19 cellular contexts compared by ENCODE assay signal in the genomic region with DNA sequence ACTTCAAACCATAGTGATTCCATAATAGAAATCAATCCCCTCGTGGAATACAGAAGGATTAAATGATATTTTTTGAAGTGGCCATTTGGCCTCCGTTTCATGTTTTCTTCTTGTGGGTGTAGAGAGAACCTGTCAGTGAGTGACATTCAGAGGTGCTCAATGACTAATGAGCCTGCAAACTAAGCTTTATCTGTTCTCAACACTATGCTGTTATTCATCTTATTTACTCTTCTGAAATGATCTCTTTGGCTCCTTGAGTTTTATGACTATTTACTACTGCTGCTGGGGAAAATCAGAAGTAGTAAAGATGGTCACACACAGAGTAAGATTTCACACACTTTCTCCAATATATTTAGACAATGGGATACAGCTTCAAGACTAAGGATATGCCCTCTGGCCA. TPM values are rescaled to one million over a fixed set of nuclear protein-coding genes. Genes with fewer than 3 reads are reported as not detected.
DNase-seq lines count a peak whose midpoint lies in the region; ATAC-seq, FAIRE-seq and TF ChIP-seq lines count a peak whose summit lies in the region.
"Had no signal": no experiment of that assay in that cellular context is flagged by ENCODE, and none has a peak within 500 bp of the region (broad histone marks: within the 10 kb centered on the region; RNA-seq: fewer than 3 reads in every experiment).

No MANE protein-coding gene starts in this region.

- intact Hi-C loops in ascending aorta (cut with DNase I): no loop called here
- intact Hi-C loops in left lung (cut with DNase I): no loop called here

- FAIRE-seq in GM12891 (lab: Jason Lieb, UNC): peak; percentile 84
- FAIRE-seq: colon had no signal

- no peaks in the 10 kb centered on the region for H3K9me3 ChIP-seq in CD8-positive, alpha-beta memory T cell (ENCODE audit: low read length)
- H3K9me3 ChIP-seq in T-helper 17 cell (ENCODE audit: control insufficient read depth, low read length, poor library complexity, severe bottlenecking) (peaks cover 3% of the 10 kb centered on the region), ascending aorta (peaks cover 3 to 17% of the 10 kb centered on the region in 2 donors), left lung (peaks cover 0 to 31% of the 10 kb centered on the region in 2 donors)

- H3K27me3 Mint-ChIP-seq in CD8-positive, alpha-beta memory T cell: peaks cover 0 to 1% of the 10 kb centered on the region in 2 donors
- H3K27me3 Mint-ChIP-seq in T-helper 17 cell (no peaks in the 10 kb centered on the region), memory B cell (no peaks in the 10 kb centered on the region)
- H3K27me3 Mint-ChIP-seq: naive thymus-derived CD8-positive, alpha-beta T cell had no signal

- H3K4me3 Mint-ChIP-seq in CD8-positive, alpha-beta memory T cell: no peak overlapping the region
- H3K4me3 Mint-ChIP-seq in T-helper 17 cell (no peak overlapping the region), memory B cell (peak overlapping the region; percentile 19)
- H3K4me3 Mint-ChIP-seq: GM23338 had no signal

- POLR2A ChIA-PET in CD8-positive, alpha-beta memory T cell (lab: Charles Lee): no interaction called here

- TF ChIP-seq CTCF in ascending aorta (IDR thresholded peaks at IDR 0.05) (no peak), left lung (IDR thresholded peaks at IDR 0.05) (no peak)

- no peaks in the 10 kb centered on the region for H3K36me3 ChIP-seq in CD8-positive, alpha-beta memory T cell (ENCODE audit: insufficient read depth, low read length)
- H3K36me3 ChIP-seq in ascending aorta (no peaks in the 10 kb centered on the region), left lung (no peaks in the 10 kb centered on the region)
- H3K36me3 ChIP-seq: gastrocnemius medialis, lower lobe of right lung, tibial artery, WERI-Rb-1 had no signal

- ATAC-seq in T-helper 17 cell (no peak), memory B cell (ENCODE audit: low read depth) (no peak), left lung (no peak)
- ATAC-seq: gastrocnemius medialis; GM23338; lower lobe of right lung; naive thymus-derived CD8-positive, alpha-beta T cell had no signal

- H3K36me3 Mint-ChIP-seq in CD8-positive, alpha-beta memory T cell: peaks cover 11 to 31% (median 15%) of the 10 kb centered on the region in 3 donors
- H3K36me3 Mint-ChIP-seq in T-helper 17 cell (ENCODE audit: low read depth) (peaks cover 9% of the 10 kb centered on the region), memory B cell (peaks cover 32% of the 10 kb centered on the region)

- CTCF ChIA-PET in CD8-positive, alpha-beta memory T cell (lab: Charles Lee): no interaction called here

- H3K4me1 Mint-ChIP-seq in CD8-positive, alpha-beta memory T cell: peaks cover 76 to 97% (median 82%) of the 10 kb centered on the region in 3 donors
- H3K4me1 Mint-ChIP-seq in T-helper 17 cell: peaks cover 39% of the 10 kb centered on the region
- peaks cover 54% of the 10 kb centered on the region for H3K4me1 Mint-ChIP-seq in memory B cell

- H3K4me1 ChIP-seq in CD8-positive, alpha-beta memory T cell (ENCODE audit: insufficient read depth, low read length): peaks cover 40% of the 10 kb centered on the region
- H3K4me1 ChIP-seq in ascending aorta (no peaks in the 10 kb centered on the region), left lung (no peaks in the 10 kb centered on the region)
- H3K4me1 ChIP-seq: lower lobe of right lung had no signal

- H3K4me3 ChIP-seq in CD8-positive, alpha-beta memory T cell (ENCODE audit: low read length): no peak overlapping the region
- H3K4me3 ChIP-seq in ascending aorta (no peak overlapping the region), left lung (no peak overlapping the region)
- H3K4me3 ChIP-seq: BLaER1 treated with 17β-estradiol and CSF1 and Interleukin-3, amounts not matched to agents 10 nM and 100 nM; gastrocnemius medialis; GM23338; lower lobe of right lung; tibial artery had no signal

- peaks cover 8 to 28% (median 25%) of the 10 kb centered on the region in 5 donors for H3K9me3 Mint-ChIP-seq in CD8-positive, alpha-beta memory T cell
- H3K9me3 Mint-ChIP-seq in memory B cell: peaks cover 12% of the 10 kb centered on the region

- no peak overlapping the region for H3K27ac ChIP-seq in CD8-positive, alpha-beta memory T cell (ENCODE audit: low read depth, low read length)
- H3K27ac ChIP-seq in ascending aorta (no peak overlapping the region), left lung (no peak overlapping the region)
- H3K27ac ChIP-seq: BLaER1 treated with 17β-estradiol and CSF1 and Interleukin-3, amounts not matched to agents 10 nM and 100 nM; gastrocnemius medialis; lower lobe of right lung; RWPE1; tibial artery; WERI-Rb-1 had no signal

- no peak for TF ChIP-seq POLR2A in GM12891 (IDR thresholded peaks at IDR 0.05; ENCODE audit: low read depth, low read length)

- no peaks in the 10 kb centered on the region for H3K27me3 ChIP-seq in CD8-positive, alpha-beta memory T cell (ENCODE audit: insufficient read depth, low read length, poor library complexity, severe bottlenecking)
- H3K27me3 ChIP-seq in ascending aorta (no peaks in the 10 kb centered on the region), left lung (no peaks in the 10 kb centered on the region)
- H3K27me3 ChIP-seq: BLaER1 treated with 17β-estradiol and CSF1 and Interleukin-3, amounts not matched to agents 10 nM and 100 nM; gastrocnemius medialis; tibial artery had no signal

- no peak for DNase-seq in CD8-positive, alpha-beta memory T cell
- no peak for DNase-seq in GM12891 (ENCODE audit: insufficient read length, low spot score)
- no peak for DNase-seq in T-helper 17 cell
- DNase-seq in memory B cell (ENCODE audit: low spot score in 2 of 2): no peak
- DNase-seq in ascending aorta (ENCODE audit: low spot score in 2 of 2): no peak
- DNase-seq in left lung: no peak
- DNase-seq in medulla oblongata (ENCODE audit: extremely low spot score): no peak
- DNase-seq: gastrocnemius medialis; lower lobe of right lung; naive thymus-derived CD8-positive, alpha-beta T cell; NCI-H1930; posterior cingulate gyrus; stimulated activated CD4-positive, alpha-beta T cell treated with anti-CD3 and anti-CD28 coated beads, Interleukin-4, amount 100 ng/mL, for 4 hours; tibial artery; WERI-Rb-1 had no signal

- peak overlapping the region in 5 of 8 donors; percentile 17 to 62 (median 52) for H3K27ac Mint-ChIP-seq in CD8-positive, alpha-beta memory T cell
- H3K27ac Mint-ChIP-seq in T-helper 17 cell (peak overlapping the region; percentile 32), memory B cell (peak overlapping the region; percentile 80)

TF ChIP-seq in GM12891, 5 proteins besides CTCF, POLR2A, EP300 and RAD21:
- no peak for TF ChIP-seq POLR2AphosphoS5 (IDR thresholded peaks at IDR 0.05; ENCODE audit: low read depth, low read length)

RNA-seq across cellular contexts. Expression of gene ATP2B1, which starts 30.4 kb away (rescaled TPM):
- total RNA-seq in CD8-positive, alpha-beta memory T cell: 10 to 100 TPM; 32.7 to 32.8 TPM
- 45.3 TPM for polyA plus RNA-seq in CD8-positive, alpha-beta memory T cell
- polyA plus RNA-seq in GM12891 (2012; ENCODE audit: low read depth, missing spikeins): 9.4 TPM
- total RNA-seq in T-helper 17 cell: 100 to 1,000 TPM; 123 to 158 TPM
- total RNA-seq in ascending aorta: 5.1 TPM
- total RNA-seq in left lung: 10 to 100 TPM; 29.4 to 54.0 TPM
